21 cellular contexts compared by ENCODE assay signal in the genomic region with DNA sequence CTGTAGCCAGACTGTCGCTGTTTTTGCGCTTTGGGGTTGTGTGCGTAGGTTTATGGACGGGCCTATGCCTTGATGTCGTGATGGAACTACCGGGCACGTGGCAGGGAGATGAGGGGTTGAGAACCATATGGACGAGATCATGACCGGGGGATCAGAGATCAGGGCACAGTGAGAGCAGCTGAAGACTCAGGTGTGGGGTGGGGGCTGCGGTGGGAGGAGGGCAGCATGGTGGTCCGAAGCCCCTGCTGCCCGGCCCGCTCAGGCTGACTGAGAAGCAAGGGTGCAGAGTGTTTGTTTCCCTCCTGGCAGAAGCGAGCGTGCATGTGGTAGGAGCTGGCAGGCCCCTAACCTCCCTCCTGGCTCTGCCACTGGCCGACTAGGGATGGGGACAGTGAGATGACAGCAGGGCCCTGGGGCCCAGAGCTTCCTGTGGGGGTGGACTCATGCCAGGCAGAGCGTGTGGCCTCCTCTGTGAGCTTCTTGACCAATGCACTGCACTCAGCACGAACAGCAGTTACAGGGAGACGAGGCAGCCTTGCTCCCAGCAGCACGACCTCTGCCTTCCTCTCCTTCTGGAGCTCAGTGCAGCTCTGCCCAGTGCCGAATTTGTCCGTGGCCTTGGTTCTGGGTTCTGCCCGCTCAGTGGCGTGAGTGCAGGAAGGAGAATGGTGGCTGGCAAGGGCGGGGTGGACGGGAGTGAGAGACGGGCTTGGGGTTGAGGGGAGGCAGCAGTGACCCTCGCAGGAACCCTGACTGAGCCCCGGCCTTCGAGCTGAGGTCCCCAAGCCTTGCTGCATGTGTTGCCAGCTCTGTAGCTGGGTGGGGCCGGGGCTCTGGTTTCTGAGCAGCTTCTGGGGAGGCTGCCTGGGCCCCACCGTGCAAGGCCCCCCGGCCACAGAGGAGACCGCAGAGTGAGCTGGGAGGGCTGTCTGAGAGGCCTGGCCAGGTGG. TPM values are rescaled to one million over a fixed set of nuclear protein-coding genes. Genes with fewer than 3 reads are reported as not detected.
DNase-seq lines count a peak whose midpoint lies in the region; ATAC-seq and TF ChIP-seq lines count a peak whose summit lies in the region.
"Had no signal": no experiment of that assay in that cellular context is flagged by ENCODE, and none has a peak within 500 bp of the region (broad histone marks: within the 10 kb centered on the region; RNA-seq: fewer than 3 reads in every experiment).

No MANE protein-coding gene starts in this region.

- peaks cover 0 to 16% (median 9%) of the 10 kb centered on the region in 4 donors for H3K4me1 ChIP-seq in sigmoid colon
- H3K4me1 ChIP-seq: breast epithelium, tibial nerve had no signal

- H3K27me3 ChIP-seq in sigmoid colon: no peaks in the 10 kb centered on the region
- H3K27me3 ChIP-seq: tibial nerve had no signal

- H3K36me3 ChIP-seq in sigmoid colon: no peaks in the 10 kb centered on the region
- H3K36me3 ChIP-seq: breast epithelium, tibial nerve had no signal

- H3K36me3 Mint-ChIP-seq in stimulated activated naive B cell treated with anti-CD40 and anti-IgM and Interleukin-4, amounts not matched to agents 10 μg/mL and 1 μg/mL and 100 μg/mL, for 72 hours: peaks cover 8 to 23% of the 10 kb centered on the region in 2 donors

- TF ChIP-seq EP300 in sigmoid colon (IDR thresholded peaks at IDR 0.05): no peak

- no peak overlapping the region for H3K27ac Mint-ChIP-seq in stimulated activated naive B cell treated with anti-CD40 and anti-IgM and Interleukin-4, amounts not matched to agents 10 μg/mL and 1 μg/mL and 100 μg/mL, for 72 hours
- H3K27ac Mint-ChIP-seq: activated CD4-positive, alpha-beta T cell treated with anti-CD3 and anti-CD28 coated beads, Interleukin-2, amount 10 ng/mL, durations not matched to agents 24 days and 14 days had no signal

- ATAC-seq in left lobe of liver: no peak
- no peak for ATAC-seq in stimulated activated naive B cell treated with anti-CD40 and anti-IgM and Interleukin-4, amounts not matched to agents 10 μg/mL and 1 μg/mL and 100 μg/mL, for 72 hours (replicated peaks)
- ATAC-seq in HG03135 (IDR thresholded peaks at IDR 0.05; ENCODE audit: unreplicated experiment): no peak
- no peak for ATAC-seq in HG03342 (IDR thresholded peaks at IDR 0.05; ENCODE audit: unreplicated experiment)

- DNase-seq in activated effector memory CD4-positive, alpha-beta T cell treated with anti-CD3 and anti-CD28 coated beads, Interleukin-2, amount 50 U/mL, for 16 hours: peak; percentile 22
- DNase-seq in activated effector memory CD4-positive, alpha-beta T cell treated with Interleukin-2 at 50 U/mL for 16 hours: no peak
- peak; percentile 9 for DNase-seq in cerebellar cortex (ENCODE audit: low spot score)
- peak; percentile 40 for DNase-seq in left lobe of liver (ENCODE audit: low spot score)
- peak; percentile 53 for DNase-seq in sigmoid colon
- no peak for DNase-seq in stimulated activated naive B cell treated with anti-CD40 and anti-IgM and Interleukin-4, amounts not matched to agents 10 μg/mL and 1 μg/mL and 100 μg/mL, for 72 hours
- DNase-seq: activated CD4-positive, alpha-beta T cell treated with anti-CD3 and anti-CD28 coated beads, Interleukin-2, amount 10 ng/mL, durations not matched to agents 24 days and 14 days; activated gamma-delta T cell treated with Interleukin-2 at 50 U/mL for 16 hours; C1 segment of cervical spinal cord; Calu3; HCEC 1CT; mammary epithelial cell; NCI-H187; NCI-H524 treated with DMSO at 0.1 percent for 48 hours; NK-92 treated with Interleukin-12 subunit alpha and Interleukin-12 subunit beta, amount 100 ng/mL, for 24 hours; nucleus accumbens; stimulated activated naive CD8-positive, alpha-beta T cell treated with anti-CD3 and anti-CD28 coated beads, Interleukin-15, amount 100 ng/mL, for 72 hours had no signal

- whole genome bisulfite sequencing in sigmoid colon, 2 donors: 85 to 89% methylated on average over 34 of the region's 34 CpGs

- no peaks in the 10 kb centered on the region for H3K27me3 Mint-ChIP-seq in stimulated activated naive B cell treated with anti-CD40 and anti-IgM and Interleukin-4, amounts not matched to agents 10 μg/mL and 1 μg/mL and 100 μg/mL, for 72 hours
- H3K27me3 Mint-ChIP-seq: activated CD4-positive, alpha-beta T cell treated with anti-CD3 and anti-CD28 coated beads, Interleukin-2, amount 10 ng/mL, durations not matched to agents 24 days and 14 days; stimulated activated naive CD8-positive, alpha-beta T cell treated with anti-CD3 and anti-CD28 coated beads, Interleukin-15, amount 100 ng/mL, for 72 hours had no signal

- peaks cover 0 to 2% (median 0%) of the 10 kb centered on the region in 4 donors for H3K9me3 ChIP-seq in sigmoid colon

- intact Hi-C loops in sigmoid colon (cut with DNase I): no loop called here

- H3K27ac ChIP-seq in sigmoid colon: no peak overlapping the region
- H3K27ac ChIP-seq: breast epithelium, tibial nerve had no signal

- H3K4me3 Mint-ChIP-seq in stimulated activated naive B cell treated with anti-CD40 and anti-IgM and Interleukin-4, amounts not matched to agents 10 μg/mL and 1 μg/mL and 100 μg/mL, for 72 hours: no peak overlapping the region
- H3K4me3 Mint-ChIP-seq: activated CD4-positive, alpha-beta T cell treated with anti-CD3 and anti-CD28 coated beads, Interleukin-2, amount 10 ng/mL, durations not matched to agents 24 days and 14 days; stimulated activated naive CD8-positive, alpha-beta T cell treated with anti-CD3 and anti-CD28 coated beads, Interleukin-15, amount 100 ng/mL, for 72 hours had no signal

- no peak for TF ChIP-seq POLR2A in sigmoid colon (IDR thresholded peaks at IDR 0.05)

- no peaks in the 10 kb centered on the region for H3K4me1 Mint-ChIP-seq in stimulated activated naive B cell treated with anti-CD40 and anti-IgM and Interleukin-4, amounts not matched to agents 10 μg/mL and 1 μg/mL and 100 μg/mL, for 72 hours
- H3K4me1 Mint-ChIP-seq: activated CD4-positive, alpha-beta T cell treated with anti-CD3 and anti-CD28 coated beads, Interleukin-2, amount 10 ng/mL, durations not matched to agents 24 days and 14 days; stimulated activated naive CD8-positive, alpha-beta T cell treated with anti-CD3 and anti-CD28 coated beads, Interleukin-15, amount 100 ng/mL, for 72 hours had no signal

- no peak overlapping the region for H3K4me3 ChIP-seq in sigmoid colon
- H3K4me3 ChIP-seq: breast epithelium, tibial nerve had no signal

- TF ChIP-seq CTCF in sigmoid colon (IDR thresholded peaks at IDR 0.05): no peak

- H3K9me3 Mint-ChIP-seq in stimulated activated naive B cell treated with anti-CD40 and anti-IgM and Interleukin-4, amounts not matched to agents 10 μg/mL and 1 μg/mL and 100 μg/mL, for 72 hours: peaks cover 6 to 18% of the 10 kb centered on the region in 2 donors

RNA-seq across cellular contexts. Expression of a gene that starts 22.2 kb away (rescaled TPM):
- total RNA-seq in left lobe of liver (22.0 TPM), sigmoid colon (1 to 10 TPM; 3.9 to 7.1 (median 5.4) TPM)
- 1 to 10 TPM in 1 of 3 donors, under 1 TPM in 2; under 0.01 to 2.9 (median 0.46) TPM for polyA plus RNA-seq in sigmoid colon

Comparison
In these comparisons a context has a peak if more than half of its experiments do, and no peak if none do; other contexts are left out.
1. DNase-seq: peak in activated effector memory CD4-positive, alpha-beta T cell treated with anti-CD3 and anti-CD28 coated beads, Interleukin-2, amount 50 U/mL, for 16 hours (single experiment), cerebellar cortex (single experiment), left lobe of liver (single experiment) and sigmoid colon (single experiment); none in activated effector memory CD4-positive, alpha-beta T cell treated with Interleukin-2 at 50 U/mL for 16 hours (single experiment) and stimulated activated naive B cell treated with anti-CD40 and anti-IgM and Interleukin-4, amounts not matched to agents 10 μg/mL and 1 μg/mL and 100 μg/mL, for 72 hours (single experiment).